ENCODE assay signal across 8 cellular contexts in the genomic region with DNA sequence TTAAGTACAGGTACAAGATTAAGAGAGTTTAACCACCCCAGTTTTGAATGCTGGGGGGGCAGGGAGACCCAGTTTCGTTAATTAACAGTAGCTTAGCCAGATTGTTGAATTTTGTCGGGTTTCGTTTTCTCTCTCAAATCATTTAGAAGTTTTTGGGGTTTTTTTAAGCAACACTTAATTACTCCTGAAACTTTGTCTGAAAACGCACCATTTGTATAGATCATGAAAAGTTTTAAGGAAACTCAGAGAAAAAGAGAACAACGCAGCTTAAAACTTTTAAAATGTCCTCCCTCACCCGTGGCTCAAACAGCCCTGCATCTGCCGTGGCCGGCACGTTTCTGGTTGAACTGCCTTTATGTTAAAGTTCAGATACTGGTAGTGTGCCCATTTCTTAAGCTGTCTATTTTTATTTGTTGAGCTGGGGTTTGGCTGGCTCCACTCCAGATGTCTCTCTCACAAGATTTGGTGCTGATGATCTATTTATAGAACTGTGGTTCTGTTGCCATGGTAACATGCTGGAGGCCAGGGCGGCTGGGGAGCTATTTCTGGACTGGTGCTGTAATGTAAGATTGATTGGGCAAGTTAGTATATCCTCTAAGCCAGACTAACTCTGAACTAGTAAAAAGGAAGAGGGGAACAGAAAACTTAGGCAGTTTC. TPM values are rescaled to one million over a fixed set of nuclear protein-coding genes. Genes with fewer than 3 reads are reported as not detected.
DNase-seq lines count a peak whose midpoint lies in the region; ATAC-seq, FAIRE-seq and TF ChIP-seq lines count a peak whose summit lies in the region.

No MANE protein-coding gene starts in this region.

- H3K4me1 Mint-ChIP-seq in activated naive CD8-positive, alpha-beta T cell treated with anti-CD3 and anti-CD28 coated beads for 36 hours: peaks cover 64% of the 10 kb centered on the region

- H3K36me3 ChIP-seq in parathyroid adenoma (ENCODE audit: control insufficient read depth, insufficient read depth, low read length): no peaks in the 10 kb centered on the region

- H3K27ac ChIP-seq in parathyroid adenoma: peak overlapping the region; percentile 78

- no peaks in the 10 kb centered on the region for H3K27me3 Mint-ChIP-seq in activated naive CD8-positive, alpha-beta T cell treated with anti-CD3 and anti-CD28 coated beads for 36 hours

- no peak overlapping the region for H2AFZ ChIP-seq in parathyroid adenoma

- no peaks in the 10 kb centered on the region for H3K27me3 ChIP-seq in parathyroid adenoma (ENCODE audit: control insufficient read depth, insufficient read depth, low read length)

- H3K4me1 ChIP-seq in parathyroid adenoma: peaks cover 19% of the 10 kb centered on the region

- TF ChIP-seq CTCF in parathyroid adenoma (IDR thresholded peaks at IDR 0.05): no peak

- peak overlapping the region; percentile 77 for H3K4me2 ChIP-seq in parathyroid adenoma (ENCODE audit: low read length)

- peak; percentile 71 for FAIRE-seq in HTR-8/SVneo (lab: Jason Lieb, UNC)

- no peak overlapping the region for H3K9ac ChIP-seq in parathyroid adenoma

- H3K9me3 Mint-ChIP-seq in activated naive CD8-positive, alpha-beta T cell treated with anti-CD3 and anti-CD28 coated beads for 36 hours: no peaks in the 10 kb centered on the region

- H3K9me3 ChIP-seq in parathyroid adenoma (ENCODE audit: control insufficient read depth, low read length): no peaks in the 10 kb centered on the region

- peaks cover 13% of the 10 kb centered on the region for H3K79me2 ChIP-seq in parathyroid adenoma

- peak overlapping the region; percentile 82 for H3K4me3 Mint-ChIP-seq in activated naive CD8-positive, alpha-beta T cell treated with anti-CD3 and anti-CD28 coated beads for 36 hours

- peak overlapping the region; percentile 91 for H3K27ac Mint-ChIP-seq in activated naive CD8-positive, alpha-beta T cell treated with anti-CD3 and anti-CD28 coated beads for 36 hours

- peak overlapping the region; percentile 56 for H3K4me3 ChIP-seq in parathyroid adenoma (ENCODE audit: low read depth, low read length)

- DNase-seq in GDM1 (lab: John Stamatoyannopoulos, UW) (peak; percentile 78), HTR-8/SVneo (ENCODE audit: insufficient read length, low spot score) (peak; percentile 81), RPMI8226 (peak; percentile 99), glomerular visceral epithelial cell (ENCODE audit: extremely low spot score) (peak; percentile 93), NCI-H1092 (lab: John Stamatoyannopoulos, UW) (no peak)
- peak; percentile 59 for DNase-seq in activated naive CD8-positive, alpha-beta T cell treated with anti-CD3 and anti-CD28 coated beads for 36 hours

- ATAC-seq in GM21529 (IDR thresholded peaks at IDR 0.05; ENCODE audit: unreplicated experiment): peak; percentile 88

- peaks cover 79% of the 10 kb centered on the region for H3K36me3 Mint-ChIP-seq in activated naive CD8-positive, alpha-beta T cell treated with anti-CD3 and anti-CD28 coated beads for 36 hours

RNA-seq across cellular contexts. Expression of gene GNAS, which starts 55.1 kb away (rescaled TPM):
- total RNA-seq in activated naive CD8-positive, alpha-beta T cell treated with anti-CD3 and anti-CD28 coated beads for 36 hours: 100 to 1,000 TPM; 779 to 785 TPM

RNA-seq across cellular contexts. Expression of gene GNAS-AS1, which starts 56.9 kb away (rescaled TPM):
- 1 to 10 TPM; 1.0 to 1.3 TPM for total RNA-seq in activated naive CD8-positive, alpha-beta T cell treated with anti-CD3 and anti-CD28 coated beads for 36 hours
